23 cellular contexts compared by ENCODE assay signal in genomic region chr10:43373461-43373860, GRCh38. TPM values are rescaled to one million over a fixed set of nuclear protein-coding genes. Genes with fewer than 3 reads are reported as not detected.
DNase-seq lines count a peak whose midpoint lies in the region.
"Had no signal": no experiment of that assay in that cellular context is flagged by ENCODE, and none has a peak within 500 bp of the region (broad histone marks: within the 10 kb centered on the region; RNA-seq: fewer than 3 reads in every experiment).

No MANE protein-coding gene starts in this region.

- H4K8ac ChIP-seq in neuronal stem cell (ENCODE audit: low read depth, low read length), result no peak overlapping the region

- H3K4me3 Mint-ChIP-seq in activated CD4-positive, alpha-beta T cell treated with anti-CD3 and anti-CD28 coated beads, Interleukin-2, amount 10 ng/mL, durations not matched to agents 7 days and 5 days, result no peak overlapping the region
- no peak overlapping the region for H3K4me3 Mint-ChIP-seq in CD4-positive, alpha-beta memory T cell
- H3K4me3 Mint-ChIP-seq: CD4-positive, alpha-beta T cell; GM23338 had no signal

- no peaks in the 10 kb centered on the region for H3K79me1 ChIP-seq in neuronal stem cell (ENCODE audit: low read depth, low read length)

- H3K27ac Mint-ChIP-seq in activated CD4-positive, alpha-beta T cell treated with anti-CD3 and anti-CD28 coated beads, Interleukin-2, amount 10 ng/mL, durations not matched to agents 7 days and 5 days, result peak overlapping the region; percentile 41
- H3K27ac Mint-ChIP-seq in CD4-positive, alpha-beta memory T cell, result no peak overlapping the region
- H3K27ac Mint-ChIP-seq: CD4-positive, alpha-beta T cell; GM23338 had no signal

- no peak overlapping the region for H3K9ac ChIP-seq in neuronal stem cell (ENCODE audit: low read depth, low read length, poor library complexity)
- H3K9ac ChIP-seq: BLaER1, KMS-11 had no signal

- CTCF ChIA-PET in activated CD4-positive, alpha-beta T cell treated with anti-CD3 and anti-CD28 coated beads, Interleukin-2, amount 10 ng/mL, durations not matched to agents 7 days and 5 days (lab: Charles Lee), result interaction anchor here (1.3 kb wide), 1 partner anchor 25 kb away, joined by 3 read pairs; no protein-coding TSS in a partner anchor
- CTCF ChIA-PET in CD4-positive, alpha-beta memory T cell (lab: Charles Lee; ENCODE audit: partially characterized antibody), result no interaction called here

- peak overlapping the region; percentile 98 for H3K27ac ChIP-seq in layer of hippocampus (ENCODE audit: low read depth, low read length)
- H3K27ac ChIP-seq in neuronal stem cell (replicated peaks; ENCODE audit: low read length), result peak overlapping the region; percentile 27
- H3K27ac ChIP-seq in temporal lobe (ENCODE audit: low read depth, low read length), result peak overlapping the region; percentile 100
- H3K27ac ChIP-seq in CD4-positive, alpha-beta memory T cell (ENCODE audit: low read depth, low read length), result no peak overlapping the region
- H3K27ac ChIP-seq: 22Rv1, BLaER1, KMS-11 had no signal

- no peaks in the 10 kb centered on the region for H3K9me3 ChIP-seq in neuronal stem cell (replicated peaks in 1 of 2; ENCODE audit: control insufficient read depth in 2 of 2, insufficient read depth in 1 of 2, low read depth in 1 of 2, low read length in 2 of 2)
- H3K9me3 ChIP-seq in CD4-positive, alpha-beta memory T cell (ENCODE audit: control insufficient read depth in 1 of 2, low read length in 2 of 2), result no peaks in the 10 kb centered on the region
- H3K9me3 ChIP-seq: BLaER1, Caco-2 had no signal

- no peak for DNase-seq in activated CD4-positive, alpha-beta T cell treated with anti-CD3 and anti-CD28 coated beads, Interleukin-2, amount 10 ng/mL, durations not matched to agents 7 days and 5 days
- no peak for DNase-seq in activated CD4-positive, alpha-beta T cell treated with anti-CD3 and anti-CD28 coated beads for 4 hours
- DNase-seq in neuronal stem cell (ENCODE audit: low spot score), result no peak
- no peak for DNase-seq in kidney tubule cell (ENCODE audit: low spot score)
- no peak for DNase-seq in activated CD8-positive, alpha-beta memory T cell treated with anti-CD3 and anti-CD28 coated beads, Interleukin-2, amount 50 U/mL, for 4 hours
- no peak for DNase-seq in CD4-positive, alpha-beta memory T cell
- DNase-seq: ACHN; Caco-2; CD4-positive, alpha-beta T cell; DMS153; HCEC 1CT; IMR-90; NCI-H1092 treated with DMSO at 0.1 percent for 48 hours; NCI-H1436 treated with DMSO at 0.1 percent for 48 hours; NCI-H1930; NCI-H510A had no signal

- H2BK15ac ChIP-seq in neuronal stem cell (ENCODE audit: low read length), result no peak overlapping the region

- no peak overlapping the region for H4K91ac ChIP-seq in neuronal stem cell (ENCODE audit: low read depth, low read length, poor library complexity)

- H2AFZ ChIP-seq in neuronal stem cell (ENCODE audit: low read length), result peak overlapping the region; percentile 25
- H2AFZ ChIP-seq: GM23338 had no signal

- no peaks in the 10 kb centered on the region for H3K36me3 Mint-ChIP-seq in activated CD4-positive, alpha-beta T cell treated with anti-CD3 and anti-CD28 coated beads, Interleukin-2, amount 10 ng/mL, durations not matched to agents 7 days and 5 days (ENCODE audit: low read depth)
- no peaks in the 10 kb centered on the region for H3K36me3 Mint-ChIP-seq in CD4-positive, alpha-beta memory T cell

- peaks cover 11% of the 10 kb centered on the region for H3K4me1 Mint-ChIP-seq in activated CD4-positive, alpha-beta T cell treated with anti-CD3 and anti-CD28 coated beads, Interleukin-2, amount 10 ng/mL, durations not matched to agents 7 days and 5 days
- H3K4me1 Mint-ChIP-seq in CD4-positive, alpha-beta memory T cell, result peaks cover 0 to 9% (median 5%) of the 10 kb centered on the region in 4 donors

- no peak overlapping the region for H3K14ac ChIP-seq in neuronal stem cell (ENCODE audit: low read length)

- no peak overlapping the region for H3K4me3 ChIP-seq in neuronal stem cell (ENCODE audit: low read length in 2 of 2)
- no peak overlapping the region for H3K4me3 ChIP-seq in CD4-positive, alpha-beta memory T cell (ENCODE audit: low read length in 2 of 2)
- H3K4me3 ChIP-seq: BLaER1, GM23338 had no signal

- no peak overlapping the region for H3K4ac ChIP-seq in neuronal stem cell (ENCODE audit: low read length)

- intact Hi-C loops in CD4-positive, alpha-beta memory T cell (cut with micrococcal nuclease), result no loop called here

- no peak overlapping the region for H2BK12ac ChIP-seq in neuronal stem cell (ENCODE audit: low read length)

- H3K36me3 ChIP-seq in neuronal stem cell (replicated peaks in 1 of 2; ENCODE audit: control insufficient read depth in 2 of 2, insufficient read depth in 2 of 2, low read length in 2 of 2), result no peaks in the 10 kb centered on the region
- H3K36me3 ChIP-seq in CD4-positive, alpha-beta memory T cell (ENCODE audit: insufficient read depth, low read length), result no peaks in the 10 kb centered on the region
- H3K36me3 ChIP-seq: BLaER1 had no signal

- POLR2A ChIA-PET in activated CD4-positive, alpha-beta T cell treated with anti-CD3 and anti-CD28 coated beads, Interleukin-2, amount 10 ng/mL, durations not matched to agents 7 days and 5 days (lab: Charles Lee), result no interaction called here
- POLR2A ChIA-PET in CD4-positive, alpha-beta memory T cell (lab: Charles Lee; ENCODE audit: partially characterized antibody), result interaction anchor here (1.0 kb wide), 1 partner anchor 23 kb away, joined by 4 read pairs; no protein-coding TSS in a partner anchor

- H3K9me3 Mint-ChIP-seq in activated CD4-positive, alpha-beta T cell treated with anti-CD3 and anti-CD28 coated beads, Interleukin-2, amount 10 ng/mL, durations not matched to agents 7 days and 5 days, result no peaks in the 10 kb centered on the region
- H3K9me3 Mint-ChIP-seq in CD4-positive, alpha-beta memory T cell, result no peaks in the 10 kb centered on the region
- H3K9me3 Mint-ChIP-seq: CD4-positive, alpha-beta T cell; GM23338 had no signal

- peak overlapping the region; percentile 74 for H3K18ac ChIP-seq in neuronal stem cell (ENCODE audit: low read length)

- H3K4me2 ChIP-seq in neuronal stem cell (ENCODE audit: insufficient read depth, low read length, poor library complexity, severe bottlenecking), result no peak overlapping the region
- H3K4me2 ChIP-seq: BLaER1, GM23338, KMS-11 had no signal

- H2AK5ac ChIP-seq in neuronal stem cell (ENCODE audit: low read depth, low read length), result peak overlapping the region; percentile 81

- H3K27me3 ChIP-seq in layer of hippocampus (ENCODE audit: control insufficient read depth, insufficient read depth, low read length) (no peaks in the 10 kb centered on the region), neuronal stem cell (ENCODE audit: control insufficient read depth in 3 of 3, insufficient read depth in 3 of 3, low read depth in 1 of 3, low read length in 3 of 3) (no peaks in the 10 kb centered on the region)
- no peaks in the 10 kb centered on the region for H3K27me3 ChIP-seq in CD4-positive, alpha-beta memory T cell (ENCODE audit: insufficient read depth, low read length)
- H3K27me3 ChIP-seq: BLaER1 had no signal

- no peaks in the 10 kb centered on the region for H3K27me3 Mint-ChIP-seq in activated CD4-positive, alpha-beta T cell treated with anti-CD3 and anti-CD28 coated beads, Interleukin-2, amount 10 ng/mL, durations not matched to agents 7 days and 5 days
- no peaks in the 10 kb centered on the region for H3K27me3 Mint-ChIP-seq in CD4-positive, alpha-beta memory T cell
- H3K27me3 Mint-ChIP-seq: CD4-positive, alpha-beta T cell had no signal

- H2BK5ac ChIP-seq in neuronal stem cell (ENCODE audit: low read length), result no peak overlapping the region

- H3K23ac ChIP-seq in neuronal stem cell (ENCODE audit: low read depth, low read length, poor library complexity), result no peak overlapping the region

- H2BK120ac ChIP-seq in neuronal stem cell (ENCODE audit: low read depth, low read length), result no peak overlapping the region

- WGBS in neuronal stem cell (ENCODE audit: extremely low coverage in 2 of 2, insufficient read length in 2 of 2, insufficient replicate concordance in 1 of 2), 2 donors, result no CpG with 5 or more reads among the region's 5 CpGs

- H3K4me1 ChIP-seq in neuronal stem cell (ENCODE audit: control insufficient read depth in 2 of 2, insufficient read depth in 1 of 2, low read depth in 1 of 2, low read length in 2 of 2), result peaks cover 0 to 15% of the 10 kb centered on the region in 2 donors
- H3K4me1 ChIP-seq in CD4-positive, alpha-beta memory T cell (ENCODE audit: insufficient read depth, low read length), result no peaks in the 10 kb centered on the region

RNA-seq across cellular contexts. Expression of gene FXYD4, which starts 2.0 kb away (rescaled TPM):
- not detected for total RNA-seq in activated CD4-positive, alpha-beta T cell treated with anti-CD3 and anti-CD28 coated beads, Interleukin-2, amount 10 ng/mL, durations not matched to agents 7 days and 5 days
- not detected for polyA plus RNA-seq in neuronal stem cell (2013, experiment 1 of 2)
- not detected for polyA plus RNA-seq in neuronal stem cell (2013, experiment 2 of 2)
- total RNA-seq in temporal lobe, result not detected
- not detected for total RNA-seq in CD4-positive, alpha-beta memory T cell
- polyA plus RNA-seq in CD4-positive, alpha-beta memory T cell, result not detected
- total RNA-seq: Caco-2; CD4-positive, alpha-beta T cell; G401; GM23338; IMR-90 had no signal
- polyA plus RNA-seq: GM23338, IMR-90 had no signal

RNA-seq across cellular contexts. Expression of gene HNRNPF, which starts 35.5 kb away (rescaled TPM):
- total RNA-seq in activated CD4-positive, alpha-beta T cell treated with anti-CD3 and anti-CD28 coated beads, Interleukin-2, amount 10 ng/mL, durations not matched to agents 7 days and 5 days, result 100 to 1,000 TPM; 464 to 481 TPM
- polyA plus RNA-seq in neuronal stem cell (2013, experiment 1 of 2), result 114 TPM
- polyA plus RNA-seq in neuronal stem cell (2013, experiment 2 of 2), result 114 TPM
- 63.4 TPM for total RNA-seq in temporal lobe
- total RNA-seq in CD4-positive, alpha-beta memory T cell, result 100 to 1,000 TPM; 204 to 206 TPM
- polyA plus RNA-seq in CD4-positive, alpha-beta memory T cell, result 100 to 1,000 TPM; 242 to 296 TPM
